Comparison of ENCODE assay signal across 1 cellular context in the genomic region with DNA sequence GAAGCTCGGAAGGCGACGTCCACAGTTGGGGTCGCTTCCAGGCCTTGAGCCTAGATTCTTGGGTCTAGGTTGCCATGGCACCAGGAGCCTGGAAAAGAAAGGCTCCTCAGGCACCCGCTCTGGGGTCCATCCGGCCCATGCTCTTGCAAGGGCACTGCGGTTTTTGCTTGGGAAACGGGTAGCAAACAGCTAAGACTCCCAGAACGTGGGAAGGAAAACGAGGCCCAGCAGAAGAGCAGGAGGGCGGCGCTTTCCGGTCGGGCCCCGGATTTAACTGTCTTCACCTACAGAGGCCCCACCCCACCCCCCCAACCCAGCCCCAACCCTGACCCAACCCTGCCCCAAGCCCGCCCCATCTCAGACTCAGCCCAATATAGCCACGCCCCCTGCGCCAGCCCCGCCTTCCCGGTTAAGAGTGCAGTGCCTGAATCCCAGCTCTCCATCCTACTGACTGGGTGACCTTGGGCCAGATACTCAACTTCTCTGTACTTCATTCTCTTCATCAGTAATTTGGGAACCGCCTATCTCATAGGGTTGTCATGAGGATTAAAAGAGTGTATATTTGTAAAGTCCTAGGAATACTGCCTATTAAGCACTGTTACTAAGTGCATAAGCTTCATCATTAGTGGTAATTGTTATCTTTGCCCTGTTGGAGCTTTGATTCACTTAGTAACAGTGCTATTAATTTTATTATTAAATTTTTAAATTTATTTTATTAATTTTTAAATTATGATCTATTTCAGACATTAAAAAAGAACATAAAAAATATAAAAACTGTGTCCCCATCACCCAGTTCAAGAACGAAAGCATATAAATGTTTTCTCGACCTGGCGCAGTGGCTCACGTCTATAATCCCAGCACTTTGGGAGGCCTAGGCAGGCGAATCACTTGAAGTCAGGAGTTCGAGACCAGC.
TF ChIP-seq lines count a peak whose summit lies in the region.

No MANE protein-coding gene starts in this region.

TF ChIP-seq in IMR-90, 13 proteins besides CTCF, POLR2A, EP300 and RAD21 (continued from another document):
- TF ChIP-seq BHLHE40 (IDR thresholded peaks at IDR 0.05; ENCODE audit: low read depth, low read length) (no peak), SMC3 (IDR thresholded peaks at IDR 0.05; ENCODE audit: low read depth, low read length) (no peak), MAZ (IDR thresholded peaks at IDR 0.05; ENCODE audit: borderline replicate concordance, low read depth, low read length) (no peak), CHD1 (IDR thresholded peaks at IDR 0.05; ENCODE audit: low read depth, low read length) (no peak), RFX5 (IDR thresholded peaks at IDR 0.05; ENCODE audit: low read depth, low read length) (no peak), NFE2L2 (IDR thresholded peaks at IDR 0.05; ENCODE audit: low read depth, low read length) (no peak), MAFK (IDR thresholded peaks at IDR 0.05; ENCODE audit: low read depth, low read length) (no peak), CEBPB (IDR thresholded peaks at IDR 0.05; ENCODE audit: low read depth, low read length) (no peak), FOS (IDR thresholded peaks at IDR 0.05; ENCODE audit: low read depth, low read length) (no peak), RCOR1 (IDR thresholded peaks at IDR 0.05; ENCODE audit: insufficient replicate concordance, low read length) (no peak)
- TF ChIP-seq, protein P1, sequence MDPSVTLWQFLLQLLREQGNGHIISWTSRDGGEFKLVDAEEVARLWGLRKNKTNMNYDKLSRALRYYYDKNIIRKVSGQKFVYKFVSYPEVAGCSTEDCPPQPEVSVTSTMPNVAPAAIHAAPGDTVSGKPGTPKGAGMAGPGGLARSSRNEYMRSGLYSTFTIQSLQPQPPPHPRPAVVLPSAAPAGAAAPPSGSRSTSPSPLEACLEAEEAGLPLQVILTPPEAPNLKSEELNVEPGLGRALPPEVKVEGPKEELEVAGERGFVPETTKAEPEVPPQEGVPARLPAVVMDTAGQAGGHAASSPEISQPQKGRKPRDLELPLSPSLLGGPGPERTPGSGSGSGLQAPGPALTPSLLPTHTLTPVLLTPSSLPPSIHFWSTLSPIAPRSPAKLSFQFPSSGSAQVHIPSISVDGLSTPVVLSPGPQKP (IDR thresholded peaks at IDR 0.05; ENCODE audit: borderline replicate concordance, low read depth, low read length) = no peak
- TF ChIP-seq, protein P2, sequence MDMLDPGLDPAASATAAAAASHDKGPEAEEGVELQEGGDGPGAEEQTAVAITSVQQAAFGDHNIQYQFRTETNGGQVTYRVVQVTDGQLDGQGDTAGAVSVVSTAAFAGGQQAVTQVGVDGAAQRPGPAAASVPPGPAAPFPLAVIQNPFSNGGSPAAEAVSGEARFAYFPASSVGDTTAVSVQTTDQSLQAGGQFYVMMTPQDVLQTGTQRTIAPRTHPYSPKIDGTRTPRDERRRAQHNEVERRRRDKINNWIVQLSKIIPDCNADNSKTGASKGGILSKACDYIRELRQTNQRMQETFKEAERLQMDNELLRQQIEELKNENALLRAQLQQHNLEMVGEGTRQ (IDR thresholded peaks at IDR 0.05; ENCODE audit: low read depth, low read length) = no peak
TF ChIP-seq in IMR-90: peak in this region for 0.
